In the genomic region with DNA sequence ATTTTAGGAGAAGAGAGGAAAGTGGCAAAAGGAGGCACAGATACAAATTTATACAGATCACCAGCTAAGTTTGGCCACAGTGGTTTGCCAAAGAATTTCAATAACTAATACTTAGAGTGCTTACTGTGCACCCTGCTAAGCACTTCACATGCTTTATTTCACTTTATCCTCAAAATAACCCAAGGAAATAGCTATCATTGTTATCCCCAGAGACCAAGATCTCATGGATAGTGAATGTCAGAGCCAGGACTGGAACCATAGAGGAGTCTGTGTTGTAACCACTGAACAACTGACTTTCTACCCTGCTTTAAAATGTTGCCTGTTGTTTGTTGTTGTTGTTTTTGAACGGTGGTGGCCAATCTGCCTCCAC, we compare ENCODE assay signal across 8 cellular contexts.
A peak's percentile ranks its signal among the peaks of the same experiment; 100 is the strongest.
DNase-seq lines count a peak whose midpoint lies in the region; ATAC-seq lines count a peak whose summit lies in the region.

No MANE protein-coding gene starts in this region.

- H3K36me3 Mint-ChIP-seq in T-helper 2 cell treated with Interferon-gamma antibody and Interleukin-4, amounts not matched to agents 5 μg/mL and 100 μg/mL, for 36 hours (ENCODE audit: low read depth), result no peaks in the 10 kb centered on the region
- H3K36me3 Mint-ChIP-seq in activated naive CD8-positive, alpha-beta T cell, result no peaks in the 10 kb centered on the region

- H3K9ac ChIP-seq in iPS-20b (ENCODE audit: low read depth, low read length) (0 out of 2 replicates have a peak overlapping the region, but pooled peaks have one; percentile 31), stomach smooth muscle (ENCODE audit: low read length in 2 of 2) (peak overlapping the region in 1 of 2 donors; percentile 8)

- H3K9me3 ChIP-seq in iPS-20b (ENCODE audit: insufficient read depth, low read depth, low read length) (no peaks in the 10 kb centered on the region), stomach smooth muscle (ENCODE audit: control insufficient read depth in 2 of 2, low read length in 2 of 2) (no peaks in the 10 kb centered on the region)

- H3K27ac Mint-ChIP-seq in T-helper 2 cell treated with Interferon-gamma antibody and Interleukin-4, amounts not matched to agents 5 μg/mL and 100 μg/mL, for 36 hours, result peak overlapping the region; percentile 94
- peak overlapping the region; percentile 93 for H3K27ac Mint-ChIP-seq in activated naive CD8-positive, alpha-beta T cell

- H3K4me3 ChIP-seq in iPS-20b (ENCODE audit: low read length) (peak overlapping the region; percentile 91), stomach smooth muscle (ENCODE audit: low read length in 2 of 2) (peak overlapping the region; percentile 19 to 84)

- H3K4me1 Mint-ChIP-seq in T-helper 2 cell treated with Interferon-gamma antibody and Interleukin-4, amounts not matched to agents 5 μg/mL and 100 μg/mL, for 36 hours (ENCODE audit: low read depth), result peaks cover 34% of the 10 kb centered on the region
- H3K4me1 Mint-ChIP-seq in activated naive CD8-positive, alpha-beta T cell (ENCODE audit: low read depth), result peaks cover 51% of the 10 kb centered on the region

- H3K9me3 Mint-ChIP-seq in T-helper 2 cell treated with Interferon-gamma antibody and Interleukin-4, amounts not matched to agents 5 μg/mL and 100 μg/mL, for 36 hours, result no peaks in the 10 kb centered on the region
- H3K9me3 Mint-ChIP-seq in activated naive CD8-positive, alpha-beta T cell (ENCODE audit: low read depth), result no peaks in the 10 kb centered on the region

- H3K27me3 ChIP-seq in iPS-20b (ENCODE audit: insufficient read depth, low read length) (no peaks in the 10 kb centered on the region), stomach smooth muscle (ENCODE audit: control insufficient read depth in 1 of 2, insufficient read depth in 2 of 2, low read length in 2 of 2) (no peaks in the 10 kb centered on the region)

- H3K27me3 Mint-ChIP-seq in T-helper 2 cell treated with Interferon-gamma antibody and Interleukin-4, amounts not matched to agents 5 μg/mL and 100 μg/mL, for 36 hours (ENCODE audit: low read depth), result no peaks in the 10 kb centered on the region
- no peaks in the 10 kb centered on the region for H3K27me3 Mint-ChIP-seq in activated naive CD8-positive, alpha-beta T cell

- H3K36me3 ChIP-seq in iPS-20b (ENCODE audit: insufficient read depth, low read depth, low read length) (no peaks in the 10 kb centered on the region), stomach smooth muscle (ENCODE audit: control insufficient read depth in 2 of 2, insufficient read depth in 2 of 2, low read length in 2 of 2) (no peaks in the 10 kb centered on the region)

- ATAC-seq in GM19023 (IDR thresholded peaks at IDR 0.05; ENCODE audit: unreplicated experiment), result no peak

- H3K4me3 Mint-ChIP-seq in T-helper 2 cell treated with Interferon-gamma antibody and Interleukin-4, amounts not matched to agents 5 μg/mL and 100 μg/mL, for 36 hours, result peak overlapping the region; percentile 91
- peak overlapping the region; percentile 87 for H3K4me3 Mint-ChIP-seq in activated naive CD8-positive, alpha-beta T cell

- H3K4me1 ChIP-seq in iPS-20b (ENCODE audit: insufficient read depth, low read length), result peaks cover 9% of the 10 kb centered on the region; the same call in 1 of the 2 replicates
- peaks cover 38% of the 10 kb centered on the region for H3K4me1 ChIP-seq in stomach smooth muscle (ENCODE audit: control insufficient read depth, insufficient read depth, low read length)

- no peak for DNase-seq in T-helper 2 cell treated with Interferon-gamma antibody and Interleukin-4, amounts not matched to agents 5 μg/mL and 100 μg/mL, for 36 hours (ENCODE audit: low spot score)
- no peak for DNase-seq in T-helper 2 cell
- DNase-seq in HuH-7.5 (ENCODE audit: low spot score), result no peak
- DNase-seq in Ammon's horn (ENCODE audit: low spot score), result no peak

- H3K27ac ChIP-seq in iPS-20b (ENCODE audit: low read length), result no peak overlapping the region
- peak overlapping the region; percentile 66 for H3K27ac ChIP-seq in stomach smooth muscle (ENCODE audit: low read length)
